In genomic region chr7:144303607-144304006, GRCh38 we compare ENCODE assay signal across 15 cellular contexts. TPM values are rescaled to one million over a fixed set of nuclear protein-coding genes. Genes with fewer than 3 reads are reported as not detected.
DNase-seq lines count a peak whose midpoint lies in the region; ATAC-seq and TF ChIP-seq lines count a peak whose summit lies in the region.
"Not testable (repeated sequence)": the region's sequence is repeated elsewhere in the genome, so short reads cannot be mapped to it uniquely, and the experiment has no call there.
"Had no signal": no experiment of that assay in that cellular context is flagged by ENCODE, and none has a peak within 500 bp of the region (broad histone marks: within the 10 kb centered on the region; RNA-seq: fewer than 3 reads in every experiment).

No MANE protein-coding gene starts in this region.

- TF ChIP-seq RAD21 in HCT116 (IDR thresholded peaks at IDR 0.05; ENCODE audit: low read depth) = not testable (repeated sequence)

- H3K4me1 Mint-ChIP-seq in GM23338, WTC11: not testable (repeated sequence)

- BruUV-seq in HCT116 (replicated peaks; lab: Mats Ljungman, UMichigan) = not testable (repeated sequence)

- CTCF ChIA-PET in HCT116 (lab: Charles Lee); WTC11 (lab: Charles Lee): not testable (repeated sequence)

- not testable (repeated sequence) for H3K27me3 Mint-ChIP-seq in GM23338 (ENCODE audit: insufficient read depth, low read depth, poor library complexity); WTC11 (ENCODE audit: low read depth)

- H3K27ac Mint-ChIP-seq in GM23338, WTC11: not testable (repeated sequence)

- H3K4me3 Mint-ChIP-seq in GM23338, WTC11: not testable (repeated sequence)

- not testable (repeated sequence) for H3K9me2 ChIP-seq in GM23338 (ENCODE audit: insufficient read depth); HCT116 (ENCODE audit: insufficient read depth)

- H3K9me3 ChIP-seq in HCT116 (ENCODE audit: control insufficient read depth in 1 of 2, insufficient read depth in 1 of 2, low read depth in 1 of 2, low read length in 2 of 2) = not testable (repeated sequence)

- not testable (repeated sequence) for TF ChIP-seq POLR2A in HCT116 (IDR thresholded peaks at IDR 0.05; ENCODE audit: borderline replicate concordance, extremely low read depth, insufficient read depth, insufficient read length)

- RAD21 ChIA-PET in HCT116 (lab: Charles Lee; ENCODE audit: low non-redundant PET in 1 of 2, low total read pairs in 2 of 2, uncharacterized antibody in 2 of 2, unreplicated experiment in 2 of 2) = not testable (repeated sequence)

- not testable (repeated sequence) for H3F3A ChIP-seq in GM23338 (replicated peaks; ENCODE audit: low read depth)

- H3K79me2 ChIP-seq in GM23338 (replicated peaks; ENCODE audit: insufficient read depth); HCT116 (ENCODE audit: insufficient read depth, low read length): not testable (repeated sequence)

- not testable (repeated sequence) for H2AFZ ChIP-seq in GM23338; HCT116 (ENCODE audit: low read depth, low read length, poor library complexity, severe bottlenecking)

- not testable (repeated sequence) for H3K9me3 Mint-ChIP-seq in GM23338, WTC11

- H3K9ac ChIP-seq in HCT116 (ENCODE audit: low read length) = not testable (repeated sequence)

- not testable (repeated sequence) for DNase-seq in GM23338 (ENCODE audit: low spot score); HCT116 (ENCODE audit: low read depth, low spot score); WTC11 (ENCODE audit: low spot score)

- H3K36me3 Mint-ChIP-seq in GM23338 (ENCODE audit: low read depth); WTC11: not testable (repeated sequence)

- H3K27me3 ChIP-seq in GM23338 (ENCODE audit: insufficient read depth); HCT116 (ENCODE audit: insufficient read depth, low read length): not testable (repeated sequence)

- not testable (repeated sequence) for H3K4me2 ChIP-seq in GM23338; HCT116 (ENCODE audit: low read length)

- H3K4me3 ChIP-seq in GM23338; HCT116 (replicated peaks in 1 of 2; ENCODE audit: low read depth in 1 of 2, low read length in 2 of 2): not testable (repeated sequence)

- H4K20me1 ChIP-seq in GM23338 (replicated peaks; ENCODE audit: insufficient read depth); HCT116 (ENCODE audit: insufficient read depth): not testable (repeated sequence)

- not testable (repeated sequence) for H3K4me1 ChIP-seq in GM23338 (ENCODE audit: insufficient read depth); HCT116 (ENCODE audit: control insufficient read depth in 1 of 2, insufficient read depth in 2 of 2, low read length in 2 of 2)

- POLR2A ChIA-PET in HCT116 (lab: Charles Lee); WTC11 (lab: Charles Lee): not testable (repeated sequence)

- intact Hi-C loops in HCT116 (cut with micrococcal nuclease) = not testable (repeated sequence)

- ATAC-seq in GM23338 (peak; percentile 69), HCT116 (0 out of 2 replicates have a peak, but pooled peaks have one; percentile 18), SK-N-SH treated with all-trans-retinoic acid at 6 μM for 48 hours (0 out of 3 replicates have a peak, but pooled peaks have one; percentile 31), WTC11 (peak; percentile 69)

- not testable (repeated sequence) for H3K36me3 ChIP-seq in GM23338 (ENCODE audit: insufficient read depth); HCT116 (ENCODE audit: control insufficient read depth in 1 of 2, insufficient read depth in 2 of 2, low read length in 2 of 2)

- not testable (repeated sequence) for TF ChIP-seq CTCF in GM23338 (conservative IDR thresholded peaks at IDR 0.05; ENCODE audit: low read depth in 2 of 2); HCT116 (IDR thresholded peaks at IDR 0.05 in 2 of 3, conservative IDR thresholded peaks at IDR 0.05 in 1 of 3; ENCODE audit: borderline replicate concordance in 1 of 3, insufficient read depth in 1 of 3, low read depth in 2 of 3, low read length in 2 of 3); WTC11 (IDR thresholded peaks at IDR 0.05)

- not testable (repeated sequence) for H3K27ac ChIP-seq in GM23338 (ENCODE audit: low read depth); HCT116 (ENCODE audit: low read depth, low read length)

RNA-seq across cellular contexts. Expression of gene OR2A1, which starts 8.6 kb away (rescaled TPM):
- total RNA-seq in GM23338 (2014; rRNA removed; shearing (Covaris generic)) = 0.10 TPM in 1 of 2 replicates, not detected in the other
- 1.2 and 1.6 TPM in 2 replicates for polyA plus RNA-seq in GM23338 (2016; fragmentation: Nextera tagmentation; extraction: Ambion mirVana)
- total RNA-seq in HCT116 (2021; ENCODE audit: unreplicated experiment) (not detected), WTC11 (2021) (0.15 to 0.27 TPM in 2 of 3 replicates, not detected in the other)
- polyA plus RNA-seq in HCT116 (2012) = 0.13 and 0.14 TPM in 2 replicates
- total RNA-seq: A172; B cell; Caco-2; Calu3; CD4-positive, alpha-beta memory T cell; CD4-positive, CD25-positive, alpha-beta regulatory T cell; CD8-positive, alpha-beta memory T cell; CD8-positive, alpha-beta T cell had no signal
- polyA plus RNA-seq: A549; AG04450; CD14-positive monocyte; CD8-positive, alpha-beta memory T cell had no signal

RNA-seq across cellular contexts. Expression of gene CTAGE8, which starts 34.5 kb away (rescaled TPM):
- total RNA-seq in GM23338 (2014; rRNA removed; shearing (Covaris generic)) = 0.52 and 1.4 TPM in 2 replicates
- polyA plus RNA-seq in GM23338 (2016; fragmentation: Nextera tagmentation; extraction: Ambion mirVana) = 1.3 and 3.1 TPM in 2 replicates
- total RNA-seq in HCT116 (2021; ENCODE audit: unreplicated experiment) = 6.1 TPM
- polyA plus RNA-seq in HCT116 (2012) = 2.8 and 4.5 TPM in 2 replicates
- 5.6 to 8.4 TPM (median 7.9 TPM) in 3 replicates for total RNA-seq in WTC11 (2021)
- total RNA-seq: A172; CD4-positive, CD25-positive, alpha-beta regulatory T cell had no signal
- polyA plus RNA-seq: CD14-positive monocyte had no signal

RNA-seq across cellular contexts. Expression of gene OR2A7, which starts 39.0 kb away (rescaled TPM):
- total RNA-seq in GM23338 (2014; rRNA removed; shearing (Covaris generic)) = 1.6 and 2.2 TPM in 2 replicates
- polyA plus RNA-seq in GM23338 (2016; fragmentation: Nextera tagmentation; extraction: Ambion mirVana) = 1.7 and 3.2 TPM in 2 replicates
- 8.1 TPM for total RNA-seq in HCT116 (2021; ENCODE audit: unreplicated experiment)
- 6.9 and 7.0 TPM in 2 replicates for polyA plus RNA-seq in HCT116 (2012)
- total RNA-seq in WTC11 (2021) = 6.3 to 9.9 TPM (median 9.4 TPM) in 3 replicates
- total RNA-seq: A172 had no signal
- polyA plus RNA-seq: A549, AG04450, CD14-positive monocyte had no signal

RNA-seq across cellular contexts. Expression of gene ARHGEF5, which starts 51.6 kb away (rescaled TPM):
- 27.1 and 27.3 TPM in 2 replicates for total RNA-seq in GM23338 (2014; rRNA removed; shearing (Covaris generic))
- polyA plus RNA-seq in GM23338 (2016; fragmentation: Nextera tagmentation; extraction: Ambion mirVana) = 10.2 TPM in 2 replicates
- total RNA-seq in HCT116 (2021; ENCODE audit: unreplicated experiment) (44.2 TPM), WTC11 (2021) (80.1 to 115 TPM (median 104 TPM) in 3 replicates)
- 34.1 and 35.2 TPM in 2 replicates for polyA plus RNA-seq in HCT116 (2012)
- total RNA-seq: A172 had no signal

Comparison
In these comparisons a context has a peak if more than half of its experiments do, and no peak if none do; other contexts are left out.
1. ATAC-seq: peak in every context shown above with its lines; median percentile 69 in GM23338; 69 in WTC11; 31 in SK-N-SH treated with all-trans-retinoic acid at 6 μM for 48 hours; 18 in HCT116.